ENCODE assay signal across 16 cellular contexts in genomic region chr1:38093569-38094520, GRCh38. TPM values are rescaled to one million over a fixed set of nuclear protein-coding genes. Genes with fewer than 3 reads are reported as not detected.
"Had no signal": no experiment of that assay in that cellular context is flagged by ENCODE, and none has a peak within 500 bp of the region (broad histone marks: within the 10 kb centered on the region; RNA-seq: fewer than 3 reads in every experiment).

No MANE protein-coding gene starts in this region.

- ATAC-seq: activated naive CD8-positive, alpha-beta T cell treated with anti-CD3 and anti-CD28 coated beads, Interleukin-2, amount 50 U/mL, for 24 hours; esophagus mucosa; mucosa of descending colon; naive thymus-derived CD4-positive, alpha-beta T cell; stimulated activated effector memory CD8-positive, alpha-beta T cell treated with anti-CD3 and anti-CD28 coated beads, Interleukin-12 subunit alpha, Interleukin-12 subunit beta, amount 100 ng/mL, for 72 hours; upper lobe of right lung had no signal

- DNase-seq: activated CD4-positive, alpha-beta T cell treated with anti-CD3 and anti-CD28 coated beads for 1 hour; activated CD4-positive, alpha-beta T cell treated with anti-CD3 and anti-CD28 coated beads, Interleukin-2, amount 50 U/mL, for 4 hours; activated naive CD4-positive, alpha-beta T cell; activated naive CD8-positive, alpha-beta T cell treated with anti-CD3 and anti-CD28 coated beads, Interleukin-2, amount 50 U/mL, for 24 hours; activated T-cell treated with anti-CD3 and anti-CD28 coated beads for 4 hours; dorsolateral prefrontal cortex; hippocampal formation; kidney; left ventricle myocardium inferior; mucosa of descending colon; naive thymus-derived CD4-positive, alpha-beta T cell; ovary; T1000; upper lobe of right lung had no signal

- H3K4me1 Mint-ChIP-seq: activated naive CD8-positive, alpha-beta T cell treated with anti-CD3 and anti-CD28 coated beads, Interleukin-2, amount 50 U/mL, for 24 hours; naive thymus-derived CD4-positive, alpha-beta T cell; stimulated activated effector memory CD8-positive, alpha-beta T cell treated with anti-CD3 and anti-CD28 coated beads, Interleukin-12 subunit alpha, Interleukin-12 subunit beta, amount 100 ng/mL, for 72 hours had no signal

- H3K27ac Mint-ChIP-seq: activated naive CD8-positive, alpha-beta T cell treated with anti-CD3 and anti-CD28 coated beads, Interleukin-2, amount 50 U/mL, for 24 hours; naive thymus-derived CD4-positive, alpha-beta T cell; stimulated activated effector memory CD8-positive, alpha-beta T cell treated with anti-CD3 and anti-CD28 coated beads, Interleukin-12 subunit alpha, Interleukin-12 subunit beta, amount 100 ng/mL, for 72 hours had no signal

- H3K9me3 Mint-ChIP-seq: activated naive CD8-positive, alpha-beta T cell treated with anti-CD3 and anti-CD28 coated beads, Interleukin-2, amount 50 U/mL, for 24 hours; naive thymus-derived CD4-positive, alpha-beta T cell; stimulated activated effector memory CD8-positive, alpha-beta T cell treated with anti-CD3 and anti-CD28 coated beads, Interleukin-12 subunit alpha, Interleukin-12 subunit beta, amount 100 ng/mL, for 72 hours had no signal

- H3K4me3 Mint-ChIP-seq: activated naive CD8-positive, alpha-beta T cell treated with anti-CD3 and anti-CD28 coated beads, Interleukin-2, amount 50 U/mL, for 24 hours; naive thymus-derived CD4-positive, alpha-beta T cell; stimulated activated effector memory CD8-positive, alpha-beta T cell treated with anti-CD3 and anti-CD28 coated beads, Interleukin-12 subunit alpha, Interleukin-12 subunit beta, amount 100 ng/mL, for 72 hours had no signal

- H3K36me3 Mint-ChIP-seq: stimulated activated effector memory CD8-positive, alpha-beta T cell treated with anti-CD3 and anti-CD28 coated beads, Interleukin-12 subunit alpha, Interleukin-12 subunit beta, amount 100 ng/mL, for 72 hours had no signal

RNA-seq across cellular contexts. Expression of gene POU3F1, which starts 47.3 kb away (rescaled TPM):
- polyA plus RNA-seq: naive thymus-derived CD4-positive, alpha-beta T cell had no signal
